2 cellular contexts compared by ENCODE assay signal in genomic region chr3:73950781-73951180, GRCh38.
TF ChIP-seq lines count a peak whose summit lies in the region.

No MANE protein-coding gene starts in this region.

TF ChIP-seq in SK-N-SH, 30 proteins besides CTCF, POLR2A, EP300 and RAD21 (continued from another document):
- TF ChIP-seq IRF3 (IDR thresholded peaks at IDR 0.05; ENCODE audit: low read depth, low read length), result no peak
- no peak for TF ChIP-seq REST (IDR thresholded peaks at IDR 0.05; ENCODE audit: low read depth, low read length)

TF ChIP-seq in H1, 55 proteins besides CTCF, POLR2A, EP300 and RAD21 (continued from another document):
- TF ChIP-seq BACH1 (IDR thresholded peaks at IDR 0.05; ENCODE audit: low read length) (no peak), CBX8 (IDR thresholded peaks at IDR 0.05; ENCODE audit: borderline replicate concordance, low read depth, low read length) (no peak), RBBP5 (IDR thresholded peaks at IDR 0.05; ENCODE audit: borderline replicate concordance, low read depth, low read length) (no peak)
